Comparison of ENCODE assay signal across 26 cellular contexts in the genomic region with DNA sequence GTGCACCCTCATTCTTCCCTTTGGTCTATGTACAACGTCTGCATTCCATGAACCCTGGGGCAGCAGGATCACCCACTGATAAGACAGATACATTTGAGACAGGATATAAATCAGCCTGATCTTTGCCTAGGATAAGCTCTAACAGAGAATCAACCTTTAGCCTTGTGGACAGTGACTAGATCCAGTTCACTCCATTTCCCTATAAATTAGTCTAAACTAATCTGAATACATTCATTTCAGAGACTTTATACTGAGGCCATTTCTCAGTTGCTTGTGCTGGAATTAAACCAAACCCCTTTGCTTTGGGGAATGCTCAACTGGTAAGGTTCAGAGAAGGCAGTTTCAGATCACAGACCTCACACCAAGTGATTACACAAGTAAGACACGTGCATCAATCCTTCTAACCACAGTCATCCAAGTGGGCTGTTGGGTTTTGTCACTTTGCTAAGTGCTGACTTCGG.
A peak's percentile ranks its signal among the peaks of the same experiment; 100 is the strongest.
DNase-seq lines count a peak whose midpoint lies in the region; ATAC-seq and TF ChIP-seq lines count a peak whose summit lies in the region.
"Had no signal": no experiment of that assay in that cellular context is flagged by ENCODE, and none has a peak within 500 bp of the region (broad histone marks: within the 10 kb centered on the region; RNA-seq: fewer than 3 reads in every experiment).

No MANE protein-coding gene starts in this region.

- H3K27ac ChIP-seq in SJSA1, result peak overlapping the region; percentile 92
- H3K27ac ChIP-seq in trophoblast cell (ENCODE audit: low read depth, low read length), result peak overlapping the region; percentile 42
- H3K27ac ChIP-seq in prostate gland, result no peak overlapping the region
- H3K27ac ChIP-seq: coronary artery, spleen, suprapubic skin, vagina had no signal

- H3K79me2 ChIP-seq in trophoblast cell (ENCODE audit: control insufficient read depth, insufficient read depth, low read length, poor library complexity), result peaks cover 2% of the 10 kb centered on the region

- TF ChIP-seq CTCF in fibroblast of mammary gland (conservative IDR thresholded peaks at IDR 0.05; ENCODE audit: control insufficient read depth, insufficient read depth, low read depth, low read length), result no peak
- TF ChIP-seq CTCF in prostate gland (IDR thresholded peaks at IDR 0.05), result no peak

- intact Hi-C loops in prostate gland (cut with DNase I), result no loop called here

- H4K12ac ChIP-seq in trophoblast cell (ENCODE audit: low read depth, low read length), result no peak overlapping the region

- peaks cover 10% of the 10 kb centered on the region for H3K79me1 ChIP-seq in trophoblast cell (ENCODE audit: low read length)

- peak; percentile 2 for DNase-seq in EL
- peak; percentile 59 to 81 for DNase-seq in SJSA1 (ENCODE audit: low read depth in 1 of 2, low spot score in 2 of 2)
- peak; percentile 14 for DNase-seq in fibroblast of mammary gland (ENCODE audit: low read depth)
- no peak for DNase-seq in trophoblast cell
- no peak for DNase-seq in prostate gland (ENCODE audit: low spot score)
- DNase-seq in ureter (ENCODE audit: low spot score), result no peak
- no peak for DNase-seq in NCI-H2029 (lab: John Stamatoyannopoulos, UW)
- DNase-seq: activated CD8-positive, alpha-beta T cell treated with anti-CD3 and anti-CD28 coated beads for 36 hours; activated effector memory CD4-positive, alpha-beta T cell treated with anti-CD3 and anti-CD28 coated beads, Interleukin-2, amount 50 U/mL, for 16 hours; head of caudate nucleus; left cardiac atrium; naive thymus-derived CD4-positive, alpha-beta T cell; NCI-H1417 treated with DMSO at 0.1 percent for 48 hours; NCI-H2107; NCI-H446 treated with DMSO at 0.1 percent for 48 hours; retina; SHP77; spleen; stimulated activated CD4-positive, alpha-beta T cell treated with anti-CD3 and anti-CD28 coated beads, Interleukin-2, amount 100 ng/mL, for 48 hours; T-cell had no signal

- H3K23ac ChIP-seq in trophoblast cell (ENCODE audit: low read length), result no peak overlapping the region

- WGBS in trophoblast cell (ENCODE audit: extremely low coverage, insufficient coverage, insufficient read length), result no CpG with 5 or more reads among the region's 3 CpGs
- WGBS in prostate gland, result 50% methylated on average over 3 of the region's 3 CpGs

- H3K36me3 ChIP-seq in SJSA1, result no peaks in the 10 kb centered on the region
- peaks cover 0 to 2% of the 10 kb centered on the region in 2 experiments for H3K36me3 ChIP-seq in trophoblast cell (ENCODE audit: control insufficient read depth in 1 of 2, insufficient read depth in 2 of 2, low read length in 2 of 2)
- H3K36me3 ChIP-seq in prostate gland, result no peaks in the 10 kb centered on the region
- H3K36me3 ChIP-seq: spleen, suprapubic skin, vagina had no signal

- H3K4me3 ChIP-seq in SJSA1, result no peak overlapping the region
- no peak overlapping the region for H3K4me3 ChIP-seq in fibroblast of mammary gland (ENCODE audit: control insufficient read depth, low read depth, low read length)
- H3K4me3 ChIP-seq in trophoblast cell (ENCODE audit: low read depth, low read length), result no peak overlapping the region
- no peak overlapping the region for H3K4me3 ChIP-seq in prostate gland
- H3K4me3 ChIP-seq: coronary artery, spleen, suprapubic skin, vagina had no signal

- H3K4me1 ChIP-seq in SJSA1 (replicated peaks), result peaks cover 49% of the 10 kb centered on the region
- H3K4me1 ChIP-seq in trophoblast cell (ENCODE audit: control insufficient read depth in 1 of 2, insufficient read depth in 2 of 2, low read length in 2 of 2), result peaks cover 5 to 10% of the 10 kb centered on the region in 2 experiments
- no peaks in the 10 kb centered on the region for H3K4me1 ChIP-seq in prostate gland (replicated peaks)
- H3K4me1 ChIP-seq: spleen, suprapubic skin, vagina had no signal

- H3K18ac ChIP-seq in trophoblast cell (ENCODE audit: low read length), result no peak overlapping the region

- no peaks in the 10 kb centered on the region for H3K9me3 ChIP-seq in SJSA1 (replicated peaks)
- peaks cover 2% of the 10 kb centered on the region for H3K9me3 ChIP-seq in trophoblast cell (ENCODE audit: insufficient read depth, low read depth, low read length)
- no peaks in the 10 kb centered on the region for H3K9me3 ChIP-seq in prostate gland
- H3K9me3 ChIP-seq: suprapubic skin had no signal

- peak overlapping the region; percentile 42 for H2BK5ac ChIP-seq in trophoblast cell (ENCODE audit: low read depth, low read length, poor library complexity)

- no peak overlapping the region for H2BK120ac ChIP-seq in trophoblast cell (ENCODE audit: insufficient read depth, low read length, poor library complexity)

- ATAC-seq in HG03378 (IDR thresholded peaks at IDR 0.05; ENCODE audit: unreplicated experiment), result no peak
- ATAC-seq: activated CD4-positive, CD25-positive, alpha-beta regulatory T cell treated with anti-CD3 and anti-CD28 coated beads, Interleukin-2, amount 50 U/mL, for 24 hours; activated CD8-positive, alpha-beta T cell treated with anti-CD3 and anti-CD28 coated beads for 36 hours; left cardiac atrium; naive thymus-derived CD4-positive, alpha-beta T cell; stimulated activated effector memory CD8-positive, alpha-beta T cell treated with anti-CD3 and anti-CD28 coated beads, Interleukin-12 subunit alpha, Interleukin-12 subunit beta, amount 100 ng/mL, for 72 hours; T-cell had no signal

- H3K9ac ChIP-seq in trophoblast cell (ENCODE audit: low read length), result no peak overlapping the region

- no peak for TF ChIP-seq POLR2A in prostate gland (IDR thresholded peaks at IDR 0.05)

- H3K14ac ChIP-seq in trophoblast cell (ENCODE audit: low read length), result no peak overlapping the region

- no peaks in the 10 kb centered on the region for H3K27me3 ChIP-seq in SJSA1 (replicated peaks)
- H3K27me3 ChIP-seq in trophoblast cell (ENCODE audit: insufficient read depth, low read length), result no peaks in the 10 kb centered on the region
- no peaks in the 10 kb centered on the region for H3K27me3 ChIP-seq in prostate gland (replicated peaks; ENCODE audit: insufficient read depth)
- H3K27me3 ChIP-seq: spleen, suprapubic skin, vagina had no signal

- no peak overlapping the region for H2BK12ac ChIP-seq in trophoblast cell (ENCODE audit: low read length)

- no peak overlapping the region for H4K91ac ChIP-seq in trophoblast cell (ENCODE audit: low read depth, low read length)

- H3K4me2 ChIP-seq in trophoblast cell (ENCODE audit: low read length), result no peak overlapping the region

- no peak overlapping the region for H2AFZ ChIP-seq in trophoblast cell (ENCODE audit: insufficient read depth, low read length, poor library complexity)

- no peak overlapping the region for H3K4ac ChIP-seq in trophoblast cell (ENCODE audit: low read depth, low read length)

- no peak overlapping the region for H2AK5ac ChIP-seq in trophoblast cell (ENCODE audit: low read length)

- no peak overlapping the region for H4K8ac ChIP-seq in trophoblast cell (ENCODE audit: low read depth, low read length)

Comparison
In these comparisons a context has a peak if more than half of its experiments do, and no peak if none do; other contexts are left out.
1. DNase-seq: peak in EL (single experiment), SJSA1 (2 of 2) and fibroblast of mammary gland (single experiment); none in trophoblast cell (0 of 2), prostate gland (single experiment), ureter (single experiment) and NCI-H2029 (single experiment).
2. H3K27ac ChIP-seq: peak in SJSA1 (single experiment) and trophoblast cell (single experiment); none in prostate gland (0 of 2).